ENCODE assay signal across 14 cellular contexts in genomic region chr11:29279716-29280115, GRCh38.
A peak's percentile ranks its signal among the peaks of the same experiment; 100 is the strongest.
DNase-seq lines count a peak whose midpoint lies in the region; ATAC-seq and TF ChIP-seq lines count a peak whose summit lies in the region.
"Had no signal": no experiment of that assay in that cellular context is flagged by ENCODE, and none has a peak within 500 bp of the region (broad histone marks: within the 10 kb centered on the region; RNA-seq: fewer than 3 reads in every experiment).

No MANE protein-coding gene starts in this region.

- H4K91ac ChIP-seq in IMR-90 (ENCODE audit: insufficient read depth, low read depth, low read length): peak overlapping the region; percentile 67

- BruUV-seq in IMR-90 (replicated peaks; lab: Mats Ljungman, UMichigan) (no TSS peak), mammary epithelial cell (replicated peaks; lab: Mats Ljungman, UMichigan) (no TSS peak)

- no peak for TF ChIP-seq RAD21 in IMR-90 (IDR thresholded peaks at IDR 0.05; ENCODE audit: low read length)

- H2BK5ac ChIP-seq in IMR-90 (ENCODE audit: low read depth, low read length, poor library complexity, severe bottlenecking): peak overlapping the region; percentile 50

- H3K56ac ChIP-seq in IMR-90 (ENCODE audit: extremely low read depth, insufficient read depth, low read length): no peak overlapping the region

- H2AK5ac ChIP-seq in IMR-90 (ENCODE audit: low read depth, low read length): peak overlapping the region; percentile 47

- in situ Hi-C loops in IMR-90 (cut with MboI; ENCODE audit: low sequenced_read_pairs) (no loop called here), mammary epithelial cell (cut with MboI; ENCODE audit: low sequenced_read_pairs in 2 of 2) (loop anchor here in 1 of 2 donors (5.0 kb wide), 1 partner anchor 53 kb away; no protein-coding TSS in a partner anchor)

- H4K20me1 ChIP-seq in IMR-90 (ENCODE audit: insufficient read depth, low read length): no peaks in the 10 kb centered on the region
- H4K20me1 ChIP-seq in mammary epithelial cell (ENCODE audit: insufficient read depth, low read length): no peaks in the 10 kb centered on the region
- no peaks in the 10 kb centered on the region for H4K20me1 ChIP-seq in smooth muscle cell (ENCODE audit: low read depth)
- H4K20me1 ChIP-seq: BLaER1 treated with 17β-estradiol and CSF1 and Interleukin-3, amounts not matched to agents 10 nM and 100 nM had no signal

- H3K4me3 ChIP-seq in IMR-90 (ENCODE audit: insufficient read depth, low read depth, low read length) (no peak overlapping the region), mammary epithelial cell (replicated peaks in 1 of 3; ENCODE audit: insufficient read depth in 1 of 3, low read depth in 2 of 3, low read length in 3 of 3) (no peak overlapping the region), smooth muscle cell (no peak overlapping the region)
- H3K4me3 ChIP-seq: BLaER1 treated with 17β-estradiol and CSF1 and Interleukin-3, amounts not matched to agents 10 nM and 100 nM had no signal

- H2AFZ ChIP-seq in IMR-90 (replicated peaks; ENCODE audit: low read length, poor library complexity) (no peak overlapping the region), mammary epithelial cell (ENCODE audit: low read depth, low read length) (peak overlapping the region; percentile 80), smooth muscle cell (ENCODE audit: low read depth) (no peak overlapping the region)

- H3K4ac ChIP-seq in IMR-90 (ENCODE audit: low read depth, low read length): peak overlapping the region; percentile 73; the same call in 1 of the 2 replicates

- ATAC-seq in IMR-90 (ENCODE audit: low read depth): no peak
- no peak for ATAC-seq in GM19452 (IDR thresholded peaks at IDR 0.05; ENCODE audit: unreplicated experiment)

- H3K4me2 ChIP-seq in IMR-90 (ENCODE audit: low read depth, low read length): no peak overlapping the region
- H3K4me2 ChIP-seq in mammary epithelial cell (ENCODE audit: insufficient read depth, low read depth, low read length): peak overlapping the region; percentile 76
- H3K4me2 ChIP-seq in smooth muscle cell: no peak overlapping the region
- H3K4me2 ChIP-seq: BLaER1 treated with 17β-estradiol and CSF1 and Interleukin-3, amounts not matched to agents 10 nM and 100 nM had no signal

- peak overlapping the region; percentile 27; the same call in 1 of the 2 replicates for H4K5ac ChIP-seq in IMR-90 (ENCODE audit: low read depth, low read length)

- POLR2A ChIA-PET in IMR-90 (lab: Charles Lee; ENCODE audit: unreplicated experiment): no interaction called here

- intact Hi-C loops in IMR-90 (cut with micrococcal nuclease) (no loop called here), mammary epithelial cell (cut with micrococcal nuclease) (no loop called here)

- peak overlapping the region; percentile 57 to 72 for H4K8ac ChIP-seq in IMR-90 (ENCODE audit: low read depth in 2 of 2, low read length in 2 of 2)

- H2AK9ac ChIP-seq in IMR-90 (replicated peaks; ENCODE audit: low read depth, low read length, poor library complexity): no peak overlapping the region

- H3K4me1 ChIP-seq in IMR-90 (ENCODE audit: control insufficient read depth, insufficient read depth, low read length): peaks cover 7% of the 10 kb centered on the region
- H3K4me1 ChIP-seq in mammary epithelial cell (ENCODE audit: insufficient read depth, low read length): peaks cover 30% of the 10 kb centered on the region
- H3K4me1 ChIP-seq in smooth muscle cell (ENCODE audit: low read depth): no peaks in the 10 kb centered on the region
- H3K4me1 ChIP-seq: BLaER1 treated with 17β-estradiol and CSF1 and Interleukin-3, amounts not matched to agents 10 nM and 100 nM had no signal

- no peaks in the 10 kb centered on the region for H3K27me3 ChIP-seq in IMR-90 (ENCODE audit: control insufficient read depth, insufficient read depth, low read length)
- H3K27me3 ChIP-seq in mammary epithelial cell (ENCODE audit: insufficient read depth, low read length): no peaks in the 10 kb centered on the region
- no peaks in the 10 kb centered on the region for H3K27me3 ChIP-seq in smooth muscle cell (ENCODE audit: low read depth)
- H3K27me3 ChIP-seq: BLaER1 treated with 17β-estradiol and CSF1 and Interleukin-3, amounts not matched to agents 10 nM and 100 nM had no signal

- H3K18ac ChIP-seq in IMR-90 (ENCODE audit: low read depth, low read length): peak overlapping the region; percentile 75; the same call in 1 of the 2 replicates

- peak overlapping the region; percentile 84 for H2BK20ac ChIP-seq in IMR-90 (ENCODE audit: low read depth, low read length)

- no peak overlapping the region for H3K27ac ChIP-seq in IMR-90 (ENCODE audit: insufficient read depth, low read length)
- peak overlapping the region; percentile 58 for H3K27ac ChIP-seq in mammary epithelial cell (ENCODE audit: insufficient read depth, low read depth, low read length)
- H3K27ac ChIP-seq in smooth muscle cell (ENCODE audit: low read depth): peak overlapping the region; percentile 25
- H3K27ac ChIP-seq: BLaER1 treated with 17β-estradiol and CSF1 and Interleukin-3, amounts not matched to agents 10 nM and 100 nM had no signal

- peaks cover 0 to 3% of the 10 kb centered on the region in 2 experiments; a peak in 1 of 4 replicates for H3K79me1 ChIP-seq in IMR-90 (ENCODE audit: low read depth in 1 of 2, low read length in 2 of 2)

- H3K9ac ChIP-seq in IMR-90 (ENCODE audit: low read depth, low read length) (no peak overlapping the region), mammary epithelial cell (ENCODE audit: insufficient read depth, low read length) (no peak overlapping the region), smooth muscle cell (ENCODE audit: low read depth) (no peak overlapping the region)
- H3K9ac ChIP-seq: BLaER1 treated with 17β-estradiol and CSF1 and Interleukin-3, amounts not matched to agents 10 nM and 100 nM had no signal

- H3K14ac ChIP-seq in IMR-90 (replicated peaks; ENCODE audit: low read depth, low read length): peak overlapping the region; percentile 35; the same call in 1 of the 2 replicates

- H3K79me2 ChIP-seq in mammary epithelial cell (ENCODE audit: insufficient read depth, low read length) (no peaks in the 10 kb centered on the region), smooth muscle cell (ENCODE audit: low read depth) (no peaks in the 10 kb centered on the region)

- DNase-seq in NCI-H748 (lab: John Stamatoyannopoulos, UW; ENCODE audit: unreplicated experiment) (peak; percentile 7), NCI-H748 treated with DMSO at 0.1 percent for 48 hours (lab: John Stamatoyannopoulos, UW) (no peak), IMR-90 (no peak), mammary epithelial cell (no peak), smooth muscle cell (lab: John Stamatoyannopoulos, UW; ENCODE audit: unreplicated experiment) (no peak), NCI-H446 (lab: John Stamatoyannopoulos, UW) (no peak)
- DNase-seq: 8988T; CD4-positive, CD25-positive, alpha-beta regulatory T cell; DMS 273 treated with DMSO at 0.1 percent for 48 hours; DMS79 treated with DMSO at 0.1 percent for 48 hours; GOT3; H9 had no signal

- dilution Hi-C loops in IMR-90 (cut with HindIII; ENCODE audit: low sequenced_read_pairs, unreplicated experiment) (no loop called here), mammary epithelial cell (cut with HindIII; ENCODE audit: low sequenced_read_pairs) (no loop called here)

- H3K9me3 ChIP-seq in IMR-90 (ENCODE audit: control insufficient read depth, insufficient read depth, low read length): no peaks in the 10 kb centered on the region
- no peaks in the 10 kb centered on the region for H3K9me3 ChIP-seq in mammary epithelial cell (replicated peaks; ENCODE audit: insufficient read depth, low read length)
- H3K9me3 ChIP-seq in smooth muscle cell (replicated peaks; ENCODE audit: low read depth): no peaks in the 10 kb centered on the region
- H3K9me3 ChIP-seq: BLaER1 treated with 17β-estradiol and CSF1 and Interleukin-3, amounts not matched to agents 10 nM and 100 nM had no signal

- H3K36me3 ChIP-seq in IMR-90 (ENCODE audit: control insufficient read depth, insufficient read depth, low read length) (no peaks in the 10 kb centered on the region), mammary epithelial cell (ENCODE audit: insufficient read depth, low read length) (no peaks in the 10 kb centered on the region), smooth muscle cell (ENCODE audit: low read depth) (no peaks in the 10 kb centered on the region)
- H3K36me3 ChIP-seq: BLaER1 treated with 17β-estradiol and CSF1 and Interleukin-3, amounts not matched to agents 10 nM and 100 nM had no signal

- no peak for TF ChIP-seq POLR2A in IMR-90 (IDR thresholded peaks at IDR 0.05; ENCODE audit: low read depth, low read length)

- H2BK15ac ChIP-seq in IMR-90 (ENCODE audit: low read depth, low read length): peak overlapping the region; percentile 92

- H3K9me1 ChIP-seq in IMR-90 (ENCODE audit: insufficient read depth, low read length): no peaks in the 10 kb centered on the region

- CTCF ChIA-PET in IMR-90 (lab: Yijun Ruan, JAX) (interaction anchor here (0.8 kb wide), 1 partner anchor 14 kb away, joined by 3 read pairs; no protein-coding TSS in a partner anchor), mammary epithelial cell (lab: Charles Lee; ENCODE audit: low non-redundant PET) (no interaction called here)

- no peaks in the 10 kb centered on the region for H3F3A ChIP-seq in smooth muscle cell (ENCODE audit: low read depth)

- peak overlapping the region; percentile 76 for H2BK120ac ChIP-seq in IMR-90 (ENCODE audit: low read depth, low read length)

- 100% methylated on average over 1 of the region's 2 CpGs; no CpG with 5 or more reads in 1 of the 2 experiments for WGBS in IMR-90 (ENCODE audit: extremely low coverage in 2 of 2, insufficient read length in 1 of 2), 2 experiments
- WGBS in mammary epithelial cell (ENCODE audit: low coverage, missing lambda C conversion rate): 86% methylated on average over 2 of the region's 2 CpGs
- 99% methylated on average over 2 of the region's 2 CpGs for WGBS in smooth muscle cell (ENCODE audit: low lambda C conversion rate)

- TF ChIP-seq CTCF in IMR-90 (conservative IDR thresholded peaks at IDR 0.05; ENCODE audit: low read depth, low read length) (no peak), mammary epithelial cell (conservative IDR thresholded peaks at IDR 0.05 in 1 of 2, IDR thresholded peaks at IDR 0.05 in 1 of 2; ENCODE audit: extremely low read depth in 1 of 2, insufficient read depth in 1 of 2, low read depth in 1 of 2, low read length in 2 of 2) (no peak), smooth muscle cell (IDR thresholded peaks at IDR 0.05; ENCODE audit: borderline replicate concordance, insufficient read depth, poor library complexity, severe bottlenecking) (no peak)

- peak overlapping the region; percentile 63; the same call in 1 of the 2 replicates for H3K23ac ChIP-seq in IMR-90 (ENCODE audit: low read depth, low read length)

TF ChIP-seq in IMR-90, 13 proteins besides CTCF, POLR2A, EP300 and RAD21 (continues in another document):
- TF ChIP-seq NFE2L2 (IDR thresholded peaks at IDR 0.05; ENCODE audit: low read depth, low read length): no peak
- TF ChIP-seq USF2 (IDR thresholded peaks at IDR 0.05; ENCODE audit: low read depth, low read length): no peak
